In the genomic region with DNA sequence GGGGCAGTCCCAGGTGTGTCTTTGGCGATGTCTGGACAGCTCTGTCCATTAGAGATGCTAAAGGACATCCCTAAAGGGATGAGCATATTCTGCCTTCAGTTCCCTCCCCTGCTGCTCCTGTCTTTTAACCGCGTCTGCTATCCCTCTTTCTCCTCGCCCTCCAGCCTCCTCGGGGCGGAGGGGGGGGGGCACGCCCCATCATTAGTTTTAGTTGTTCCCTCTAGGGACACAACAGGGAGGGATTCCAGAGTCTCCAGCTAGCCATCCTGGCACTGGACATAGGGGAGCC, we compare ENCODE assay signal across 8 cellular contexts. TPM values are rescaled to one million over a fixed set of nuclear protein-coding genes. Genes with fewer than 3 reads are reported as not detected.
DNase-seq lines count a peak whose midpoint lies in the region; ATAC-seq and TF ChIP-seq lines count a peak whose summit lies in the region.

No MANE protein-coding gene starts in this region.

- ATAC-seq in RWPE2 (ENCODE audit: low read depth) (peak; percentile 20; the same call in 2 of the 3 replicates), HG02623 (IDR thresholded peaks at IDR 0.05; ENCODE audit: unreplicated experiment) (no peak)

- H3K4me3 ChIP-seq in DOHH2 (ENCODE audit: low read length), result peak overlapping the region; percentile 89
- H3K4me3 ChIP-seq in RWPE2 (ENCODE audit: severe bottlenecking), result peak overlapping the region; percentile 71
- peak overlapping the region; percentile 65 to 79 (median 74) for H3K4me3 ChIP-seq in esophagus squamous epithelium
- peak overlapping the region; percentile 46 to 51 for H3K4me3 ChIP-seq in prostate gland

- WGBS in esophagus squamous epithelium, 2 donors, result no CpG with 5 or more reads among the region's 7 CpGs
- WGBS in prostate gland, result 0% methylated on average over 6 of the region's 7 CpGs

- H4K20me1 ChIP-seq in DOHH2 (ENCODE audit: control insufficient read depth, insufficient read depth, low read depth, low read length), result no peaks in the 10 kb centered on the region

- peaks cover 10% of the 10 kb centered on the region for H3F3A ChIP-seq in DOHH2 (ENCODE audit: control insufficient read depth, insufficient read depth)

- no peak for TF ChIP-seq POLR2A in esophagus squamous epithelium (IDR thresholded peaks at IDR 0.05)
- TF ChIP-seq POLR2A in prostate gland (IDR thresholded peaks at IDR 0.05), result no peak

- H3K27ac ChIP-seq in DOHH2 (ENCODE audit: low read depth, low read length) (peak overlapping the region; percentile 96), RWPE2 (ENCODE audit: poor library complexity, severe bottlenecking) (peak overlapping the region; percentile 55), esophagus squamous epithelium (peak overlapping the region; percentile 86 to 94 (median 91)), prostate gland (peak overlapping the region; percentile 74 to 80)

- H3K4me2 ChIP-seq in DOHH2 (ENCODE audit: low read length), result peak overlapping the region; percentile 86

- intact Hi-C loops in esophagus squamous epithelium (cut with DNase I) (no loop called here), prostate gland (cut with DNase I) (no loop called here)

- H3K4me1 ChIP-seq in DOHH2 (ENCODE audit: control insufficient read depth, low read length) (peaks cover 13% of the 10 kb centered on the region), RWPE2 (ENCODE audit: insufficient read depth, poor library complexity, severe bottlenecking) (peaks cover 5% of the 10 kb centered on the region), esophagus squamous epithelium (peaks cover 0 to 24% (median 0%) of the 10 kb centered on the region in 3 donors), prostate gland (replicated peaks) (no peaks in the 10 kb centered on the region)

- H3K27me3 ChIP-seq in DOHH2 (ENCODE audit: control insufficient read depth, low read length) (peaks cover 7% of the 10 kb centered on the region; the same call in 1 of the 2 replicates), RWPE2 (ENCODE audit: insufficient read depth, poor library complexity, severe bottlenecking) (no peaks in the 10 kb centered on the region), esophagus squamous epithelium (no peaks in the 10 kb centered on the region), prostate gland (replicated peaks; ENCODE audit: insufficient read depth) (no peaks in the 10 kb centered on the region)

- no peak for DNase-seq in RWPE2 (ENCODE audit: low spot score)
- DNase-seq in esophagus squamous epithelium (lab: John Stamatoyannopoulos, UW), result no peak
- DNase-seq in prostate gland (ENCODE audit: low spot score), result no peak
- DNase-seq in DMS153 treated with DMSO at 0.1 percent for 48 hours (lab: John Stamatoyannopoulos, UW; ENCODE audit: unreplicated experiment), result no peak
- no peak for DNase-seq in NCI-H1436 (lab: John Stamatoyannopoulos, UW)
- no peak for DNase-seq in NCI-H446 treated with DMSO at 0.1 percent for 48 hours (lab: John Stamatoyannopoulos, UW)

- H3K79me2 ChIP-seq in DOHH2 (ENCODE audit: control insufficient read depth, low read length), result peaks cover 15% of the 10 kb centered on the region

- H3K9me2 ChIP-seq in DOHH2 (replicated peaks; ENCODE audit: control insufficient read depth, low read length), result no peaks in the 10 kb centered on the region

- no peaks in the 10 kb centered on the region for H3K9me3 ChIP-seq in DOHH2 (ENCODE audit: control insufficient read depth, insufficient read depth, low read length)
- no peaks in the 10 kb centered on the region for H3K9me3 ChIP-seq in RWPE2 (ENCODE audit: severe bottlenecking)
- H3K9me3 ChIP-seq in esophagus squamous epithelium, result no peaks in the 10 kb centered on the region
- no peaks in the 10 kb centered on the region for H3K9me3 ChIP-seq in prostate gland

- TF ChIP-seq CTCF in DOHH2 (IDR thresholded peaks at IDR 0.05; ENCODE audit: low read depth, low read length, poor library complexity, severe bottlenecking), result no peak
- TF ChIP-seq CTCF in RWPE2 (IDR thresholded peaks at IDR 0.05; ENCODE audit: poor library complexity, severe bottlenecking), result no peak
- TF ChIP-seq CTCF in esophagus squamous epithelium (IDR thresholded peaks at IDR 0.05), result no peak
- TF ChIP-seq CTCF in prostate gland (IDR thresholded peaks at IDR 0.05), result no peak

- peaks cover 33% of the 10 kb centered on the region for H3K36me3 ChIP-seq in DOHH2 (ENCODE audit: control insufficient read depth, low read length)
- peaks cover 31% of the 10 kb centered on the region for H3K36me3 ChIP-seq in RWPE2 (ENCODE audit: low read depth)
- H3K36me3 ChIP-seq in esophagus squamous epithelium, result peaks cover 0 to 35% (median 6%) of the 10 kb centered on the region in 3 donors
- H3K36me3 ChIP-seq in prostate gland, result no peaks in the 10 kb centered on the region

RNA-seq across cellular contexts. Expression of gene MSL3, which starts 1.1 kb away (rescaled TPM):
- 10 to 100 TPM; 14.2 to 29.6 (median 17.6) TPM for total RNA-seq in esophagus squamous epithelium
- 10 to 100 TPM; 13.4 to 34.8 TPM for total RNA-seq in prostate gland
